14 cellular contexts compared by ENCODE assay signal in genomic region chr1:206116191-206116872, GRCh38. TPM values are rescaled to one million over a fixed set of nuclear protein-coding genes. Genes with fewer than 3 reads are reported as not detected.
A peak's percentile ranks its signal among the peaks of the same experiment; 100 is the strongest.
DNase-seq lines count a peak whose midpoint lies in the region; ATAC-seq and TF ChIP-seq lines count a peak whose summit lies in the region.
"Had no signal": no experiment of that assay in that cellular context is flagged by ENCODE, and none has a peak within 500 bp of the region (broad histone marks: within the 10 kb centered on the region; RNA-seq: fewer than 3 reads in every experiment).

No MANE protein-coding gene starts in this region.

- H3K9me3 Mint-ChIP-seq in chondrocyte (ENCODE audit: low read depth) (peaks cover 9% of the 10 kb centered on the region), nephron (peaks cover 11% of the 10 kb centered on the region)

- CTCF ChIA-PET in HEK293 (lab: Yijun Ruan, JAX) = interaction anchor here (1.8 kb wide), 1 partner anchor 139 kb away, joined by 6 read pairs; no protein-coding TSS in a partner anchor

- H3K9me3 ChIP-seq in HEK293 (ENCODE audit: control insufficient read depth, insufficient read depth, low read depth, low read length) (no peaks in the 10 kb centered on the region; the same call in 1 of the 2 replicates), mucosa of descending colon (peaks cover 2% of the 10 kb centered on the region)
- H3K9me3 ChIP-seq: SJCRH30 had no signal

- no peaks in the 10 kb centered on the region for H3K36me3 ChIP-seq in HEK293 (ENCODE audit: control insufficient read depth in 2 of 2, insufficient read depth in 1 of 2, low read length in 2 of 2)
- H3K36me3 ChIP-seq in mucosa of descending colon (ENCODE audit: low read depth) = no peaks in the 10 kb centered on the region
- H3K36me3 ChIP-seq: BLaER1 treated with 17β-estradiol and CSF1 and Interleukin-3, amounts not matched to agents 10 nM and 100 nM; sigmoid colon; SJCRH30 had no signal

- H3K36me3 Mint-ChIP-seq in chondrocyte (ENCODE audit: low read depth) (peaks cover 3% of the 10 kb centered on the region), nephron (ENCODE audit: low read depth) (no peaks in the 10 kb centered on the region)

- DNase-seq in NCI-H2029 treated with DMSO at 0.1 percent for 48 hours (lab: John Stamatoyannopoulos, UW) = peak; percentile 19
- DNase-seq in chondrocyte (ENCODE audit: low spot score) = no peak
- no peak for DNase-seq in mucosa of descending colon
- no peak for DNase-seq in MV-4-11 (lab: John Stamatoyannopoulos, UW)
- no peak for DNase-seq in left cardiac atrium
- DNase-seq: activated naive CD4-positive, alpha-beta T cell treated with Interleukin-2 at 50 U/mL for 16 hours; sigmoid colon; stimulated activated CD4-positive, alpha-beta T cell treated with anti-CD3 and anti-CD28 coated beads, Interleukin-4, amount 100 ng/mL, for 24 hours had no signal

- intact Hi-C loops in mucosa of descending colon (cut with DNase I, micrococcal nuclease) = no loop called here
- intact Hi-C loops in left cardiac atrium (cut with DNase I) = loop anchor here in 1 of 2 donors (10.0 kb wide), 1 partner anchor 202 kb away; no protein-coding TSS in a partner anchor

- H3K27me3 Mint-ChIP-seq in chondrocyte (ENCODE audit: low read depth) (peaks cover 18% of the 10 kb centered on the region), nephron (ENCODE audit: low read depth) (peaks cover 44% of the 10 kb centered on the region)

- no peak overlapping the region for H3K27ac ChIP-seq in HEK293 (ENCODE audit: extremely low read depth, low read depth, low read length)
- H3K27ac ChIP-seq: BLaER1 treated with 17β-estradiol and CSF1 and Interleukin-3, amounts not matched to agents 10 nM and 100 nM; sigmoid colon; SJCRH30 had no signal

- H3K4me3 ChIP-seq in HEK293 (ENCODE audit: low read depth, low read length) (no peak overlapping the region), mucosa of descending colon (no peak overlapping the region)

- H3K4me1 Mint-ChIP-seq in chondrocyte (ENCODE audit: low read depth) (peaks cover 9% of the 10 kb centered on the region), nephron (peaks cover 11% of the 10 kb centered on the region)

- ATAC-seq in mucosa of descending colon (no peak), GM21447 (IDR thresholded peaks at IDR 0.05; ENCODE audit: unreplicated experiment) (no peak), left cardiac atrium (no peak)

- H3K27ac Mint-ChIP-seq in chondrocyte (ENCODE audit: unreplicated experiment) (no peak overlapping the region), nephron (no peak overlapping the region)
- H3K27ac Mint-ChIP-seq: activated CD8-positive, alpha-beta T cell treated with anti-CD3 and anti-CD28 coated beads, Interleukin-2, amount 10 ng/mL, durations not matched to agents 7 days and 5 days had no signal

- POLR2A ChIA-PET in HEK293 (lab: Yijun Ruan, JAX) = no interaction called here

- H3K4me1 ChIP-seq in HEK293 (ENCODE audit: control insufficient read depth, insufficient read depth, low read length) = no peaks in the 10 kb centered on the region
- H3K4me1 ChIP-seq in mucosa of descending colon (ENCODE audit: low read depth) = peaks cover 22% of the 10 kb centered on the region
- H3K4me1 ChIP-seq: SJCRH30 had no signal

- peak overlapping the region; percentile 67 for H3K4me3 Mint-ChIP-seq in chondrocyte (ENCODE audit: unreplicated experiment)
- H3K4me3 Mint-ChIP-seq in nephron = peak overlapping the region; percentile 76 to 86 (median 81)
- H3K4me3 Mint-ChIP-seq: activated CD8-positive, alpha-beta T cell treated with anti-CD3 and anti-CD28 coated beads, Interleukin-2, amount 10 ng/mL, durations not matched to agents 7 days and 5 days had no signal

- no peak for TF ChIP-seq CTCF in HEK293 (tag by site-specific recombination; IDR thresholded peaks at IDR 0.05)
- no peak for TF ChIP-seq CTCF in chondrocyte (IDR thresholded peaks at IDR 0.05)
- TF ChIP-seq CTCF in nephron (IDR thresholded peaks at IDR 0.05; ENCODE audit: unreplicated experiment in 3 of 3) = no peak
- no peak for TF ChIP-seq CTCF in mucosa of descending colon (IDR thresholded peaks at IDR 0.05)

TF ChIP-seq in HEK293, 187 proteins besides CTCF, POLR2A, EP300 and RAD21:
- TF ChIP-seq PRDM6 (tag by site-specific recombination; IDR thresholded peaks at IDR 0.05) = no peak
- peak; percentile 82 for TF ChIP-seq REST (tag by site-specific recombination; IDR thresholded peaks at IDR 0.05)
- TF ChIP-seq ZBTB11 (tag by site-specific recombination; conservative IDR thresholded peaks at IDR 0.05; ENCODE audit: low read depth) = no peak

RNA-seq across cellular contexts. Expression of gene AVPR1B, which starts 0.9 kb away (rescaled TPM):
- total RNA-seq in chondrocyte = not detected in 3 replicates
- total RNA-seq in mucosa of descending colon = 1 to 10 TPM in 1 of 3 donors, under 1 TPM in 2; 0.72 to 1.9 (median 0.89) TPM
- not detected for total RNA-seq in left cardiac atrium
- total RNA-seq: activated CD8-positive, alpha-beta T cell treated with anti-CD3 and anti-CD28 coated beads, Interleukin-2, amount 10 ng/mL, durations not matched to agents 7 days and 5 days had no signal
